In genomic region chr17:43327834-43328420, GRCh38 we compare ENCODE assay signal across 18 cellular contexts.
DNase-seq lines count a peak whose midpoint lies in the region; ATAC-seq and TF ChIP-seq lines count a peak whose summit lies in the region.
"Had no signal": no experiment of that assay in that cellular context is flagged by ENCODE, and none has a peak within 500 bp of the region (broad histone marks: within the 10 kb centered on the region; RNA-seq: fewer than 3 reads in every experiment).

No MANE protein-coding gene starts in this region.

- H3K4me1 ChIP-seq in PC-9 (replicated peaks; ENCODE audit: insufficient read depth): peaks cover 20% of the 10 kb centered on the region
- peaks cover 2 to 8% (median 7%) of the 10 kb centered on the region in 3 donors for H3K4me1 ChIP-seq in skeletal muscle tissue (ENCODE audit: control insufficient read depth in 3 of 3, insufficient read depth in 3 of 3, low read length in 3 of 3)
- H3K4me1 ChIP-seq in mesenchymal stem cell (ENCODE audit: control insufficient read depth, insufficient read depth, low read depth, low read length): peaks cover 3% of the 10 kb centered on the region
- peaks cover 9% of the 10 kb centered on the region for H3K4me1 ChIP-seq in BE2C

- no peak overlapping the region for H4K8ac ChIP-seq in mesenchymal stem cell (ENCODE audit: low read length)

- no peak overlapping the region for H2BK5ac ChIP-seq in mesenchymal stem cell (ENCODE audit: low read depth, low read length, poor library complexity, severe bottlenecking)

- peaks cover 4% of the 10 kb centered on the region; the same call in 1 of the 2 replicates for H4K20me1 ChIP-seq in PC-9 (ENCODE audit: insufficient read depth)

- peaks cover 12% of the 10 kb centered on the region; the same call in 1 of the 2 replicates for H3F3A ChIP-seq in PC-9 (ENCODE audit: insufficient read depth, low read depth)

- peak overlapping the region in 2 of 3 donors; percentile 35 to 57 for H3K9ac ChIP-seq in skeletal muscle tissue (ENCODE audit: low read depth in 1 of 3, low read length in 3 of 3)
- no peak overlapping the region for H3K9ac ChIP-seq in mesenchymal stem cell (ENCODE audit: low read length)

- H3K4me2 ChIP-seq in PC-9 (peak overlapping the region; percentile 23; the same call in 1 of the 2 replicates), mesenchymal stem cell (ENCODE audit: low read length, poor library complexity, severe bottlenecking) (no peak overlapping the region)

- ATAC-seq in HG03439 (IDR thresholded peaks at IDR 0.05; ENCODE audit: unreplicated experiment): no peak
- ATAC-seq: HCT116 had no signal

- no peak overlapping the region for H2AFZ ChIP-seq in PC-9
- H2AFZ ChIP-seq in mesenchymal stem cell (ENCODE audit: low read depth, low read length): no peak overlapping the region

- peak; percentile 28 for DNase-seq in ELR (ENCODE audit: low read depth)
- DNase-seq in PC-9: peak in 1 of 2 experiments; percentile 39
- peak; percentile 12 to 14 for DNase-seq in foreskin fibroblast
- no peak for DNase-seq in mesenchymal stem cell
- no peak for DNase-seq in BE2C
- DNase-seq: DMS 273 treated with DMSO at 0.1 percent for 48 hours, GOT3, KBM-7, NCI-H1694, NCI-H226, NCI-H524, NCI-H82, RPMI8226, SIG-M5 had no signal

- CTCF ChIA-PET in PC-9 (lab: Charles Lee): no interaction called here

- no peaks in the 10 kb centered on the region for H3K79me1 ChIP-seq in mesenchymal stem cell (replicated peaks; ENCODE audit: low read length, poor library complexity, severe bottlenecking)

- H2AK5ac ChIP-seq in mesenchymal stem cell (ENCODE audit: low read length, severe bottlenecking): no peak overlapping the region

- intact Hi-C loops in PC-9 (cut with micrococcal nuclease; ENCODE audit: unreplicated experiment): no loop called here

- no peaks in the 10 kb centered on the region for H3K9me2 ChIP-seq in PC-9 (ENCODE audit: insufficient read depth)

- H3K14ac ChIP-seq in mesenchymal stem cell (ENCODE audit: low read length in 2 of 2): no peak overlapping the region

- H3K4me3 ChIP-seq in PC-9 (no peak overlapping the region), foreskin fibroblast (ENCODE audit: low read depth in 1 of 2, low read length in 2 of 2) (no peak overlapping the region), skeletal muscle tissue (ENCODE audit: low read length in 3 of 3) (peak overlapping the region in 1 of 3 donors; percentile 26), mesenchymal stem cell (ENCODE audit: insufficient read depth in 1 of 2, low read depth in 1 of 2, low read length in 2 of 2) (peak overlapping the region in 1 of 2 experiments; percentile 3), BE2C (ENCODE audit: low read depth, low read length) (no peak overlapping the region)

- no peak overlapping the region for H3K18ac ChIP-seq in mesenchymal stem cell (ENCODE audit: low read depth in 1 of 2, low read length in 2 of 2)

- H3K4ac ChIP-seq in mesenchymal stem cell (ENCODE audit: low read depth in 1 of 2, low read length in 2 of 2): no peak overlapping the region

- H2BK120ac ChIP-seq in mesenchymal stem cell (ENCODE audit: low read depth, low read length): no peak overlapping the region

- no peak overlapping the region for H2BK12ac ChIP-seq in mesenchymal stem cell (ENCODE audit: low read length in 2 of 2)

- POLR2A ChIA-PET in PC-9 (lab: Charles Lee; ENCODE audit: unreplicated experiment): no interaction called here

- H3K23ac ChIP-seq in mesenchymal stem cell (ENCODE audit: low read length in 2 of 2): no peak overlapping the region

- BruUV-seq in PC-9 (replicated peaks; lab: Mats Ljungman, UMichigan): no TSS peak

- H3K36me3 ChIP-seq in PC-9 (ENCODE audit: low read depth): no peaks in the 10 kb centered on the region
- no peaks in the 10 kb centered on the region for H3K36me3 ChIP-seq in skeletal muscle tissue (ENCODE audit: control insufficient read depth in 3 of 3, insufficient read depth in 3 of 3, low read length in 3 of 3)
- no peaks in the 10 kb centered on the region for H3K36me3 ChIP-seq in mesenchymal stem cell (ENCODE audit: control insufficient read depth in 1 of 2, insufficient read depth in 2 of 2, low read depth in 1 of 2, low read length in 2 of 2)
- H3K36me3 ChIP-seq in BE2C: no peaks in the 10 kb centered on the region

- no peak overlapping the region for H4K91ac ChIP-seq in mesenchymal stem cell (ENCODE audit: low read length)

- H3K27ac ChIP-seq in PC-9: no peak overlapping the region
- no peak overlapping the region for H3K27ac ChIP-seq in skeletal muscle tissue (ENCODE audit: low read depth, low read length)
- no peak overlapping the region for H3K27ac ChIP-seq in mesenchymal stem cell (ENCODE audit: low read length, poor library complexity, severe bottlenecking)
- H3K27ac ChIP-seq: C4-2B had no signal

- WGBS in mesenchymal stem cell: 89% methylated on average over 9 of the region's 9 CpGs

- no peak overlapping the region for H2BK15ac ChIP-seq in mesenchymal stem cell (ENCODE audit: low read depth, poor library complexity, severe bottlenecking)

- H3K27me3 ChIP-seq in PC-9 (ENCODE audit: insufficient read depth, low read depth) (no peaks in the 10 kb centered on the region), skeletal muscle tissue (ENCODE audit: control insufficient read depth in 3 of 3, insufficient read depth in 3 of 3, low read length in 3 of 3) (no peaks in the 10 kb centered on the region), mesenchymal stem cell (ENCODE audit: control insufficient read depth in 1 of 2, insufficient read depth in 1 of 2, low read length in 2 of 2) (peaks cover 0 to 5% of the 10 kb centered on the region in 2 experiments), BE2C (no peaks in the 10 kb centered on the region)

- TF ChIP-seq CTCF in PC-9 (conservative IDR thresholded peaks at IDR 0.05) (no peak), foreskin fibroblast (IDR thresholded peaks at IDR 0.05; ENCODE audit: low read depth, low read length) (no peak), BE2C (IDR thresholded peaks at IDR 0.05; ENCODE audit: low read depth, low read length) (no peak)

- no peaks in the 10 kb centered on the region for H3K9me3 ChIP-seq in PC-9 (ENCODE audit: insufficient read depth, low read depth)
- no peaks in the 10 kb centered on the region for H3K9me3 ChIP-seq in skeletal muscle tissue (ENCODE audit: control insufficient read depth in 3 of 3, low read length in 3 of 3)
- H3K9me3 ChIP-seq in mesenchymal stem cell (ENCODE audit: control insufficient read depth, low read length): no peaks in the 10 kb centered on the region
- H3K9me3 ChIP-seq in BE2C: no peaks in the 10 kb centered on the region

- H3K79me2 ChIP-seq in PC-9 (ENCODE audit: low read depth): no peaks in the 10 kb centered on the region

Comparison
In these comparisons a context has a peak if more than half of its experiments do, and no peak if none do; other contexts are left out.
1. DNase-seq: peak in ELR (single experiment) and foreskin fibroblast (2 of 2); none in mesenchymal stem cell (single experiment) and BE2C (single experiment).